In the genomic region with DNA sequence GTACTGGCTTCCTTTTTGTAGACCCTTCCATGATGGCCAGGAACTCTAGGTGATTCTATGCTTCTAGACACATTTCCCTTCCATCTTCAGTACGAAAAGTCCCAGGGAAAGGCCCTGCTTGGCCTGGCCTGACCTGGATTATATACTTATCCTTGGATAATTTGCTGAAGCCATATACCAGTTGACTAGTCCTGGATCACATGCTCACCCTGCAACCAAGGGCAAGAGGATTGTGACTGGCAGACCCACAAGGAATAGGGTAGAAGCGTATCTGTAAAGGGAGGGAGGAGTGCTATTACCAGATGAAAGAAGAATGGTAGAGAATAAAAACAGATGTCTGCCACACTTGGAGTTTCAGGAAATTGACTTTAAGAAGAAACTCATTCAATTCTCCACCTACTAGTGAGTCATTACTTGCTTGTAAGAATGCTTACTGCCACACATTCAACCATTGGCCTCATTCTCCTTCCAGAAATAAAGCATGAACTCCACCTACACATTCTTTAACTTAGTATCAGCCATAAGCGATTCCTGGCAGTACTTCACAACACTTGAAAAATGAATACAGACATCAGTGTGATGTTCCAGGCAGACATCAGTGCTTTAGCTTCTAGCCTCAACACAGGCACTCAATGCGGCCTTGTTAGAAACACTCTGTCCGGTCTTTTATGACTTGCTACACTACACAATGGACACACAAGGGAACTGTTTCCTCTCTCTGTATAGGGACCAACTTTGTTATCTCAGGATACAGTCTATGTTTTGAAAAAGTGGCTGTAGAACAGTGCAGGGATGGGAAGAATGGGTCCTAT, we compare ENCODE assay signal across 9 cellular contexts.
DNase-seq lines count a peak whose midpoint lies in the region; TF ChIP-seq lines count a peak whose summit lies in the region.
"Had no signal": no experiment of that assay in that cellular context is flagged by ENCODE, and none has a peak within 500 bp of the region (broad histone marks: within the 10 kb centered on the region; RNA-seq: fewer than 3 reads in every experiment).

No MANE protein-coding gene starts in this region.

- no peak for DNase-seq in activated CD4-positive, alpha-beta T cell treated with anti-CD3 and anti-CD28 coated beads, Interleukin-2, amount 10 ng/mL, durations not matched to agents 24 days and 14 days
- DNase-seq in activated CD4-positive, alpha-beta T cell treated with anti-CD3 and anti-CD28 coated beads, Interleukin-2, amount 50 U/mL, for 4 hours = no peak
- DNase-seq in ascending aorta (ENCODE audit: low spot score in 2 of 2) = no peak
- DNase-seq in right atrium auricular region (ENCODE audit: low spot score) = no peak
- DNase-seq in superior temporal gyrus (ENCODE audit: extremely low spot score) = peak; percentile 71
- no peak for DNase-seq in NCI-H748 treated with DMSO at 0.1 percent for 48 hours (lab: John Stamatoyannopoulos, UW)
- DNase-seq in epidermal melanocyte (ENCODE audit: insufficient read length, low spot score) = no peak
- no peak for DNase-seq in HT-29 (ENCODE audit: low spot score)

- peaks cover 36% of the 10 kb centered on the region for H3K4me1 Mint-ChIP-seq in activated CD4-positive, alpha-beta T cell treated with anti-CD3 and anti-CD28 coated beads, Interleukin-2, amount 10 ng/mL, durations not matched to agents 24 days and 14 days

- H3K27me3 Mint-ChIP-seq in activated CD4-positive, alpha-beta T cell treated with anti-CD3 and anti-CD28 coated beads, Interleukin-2, amount 10 ng/mL, durations not matched to agents 24 days and 14 days = peaks cover 3% of the 10 kb centered on the region

- peak overlapping the region; percentile 8 for H3K4me3 Mint-ChIP-seq in activated CD4-positive, alpha-beta T cell treated with anti-CD3 and anti-CD28 coated beads, Interleukin-2, amount 10 ng/mL, durations not matched to agents 24 days and 14 days
- H3K4me3 Mint-ChIP-seq: GM23338 had no signal

- H3K27ac ChIP-seq in ascending aorta (peak overlapping the region; percentile 79 to 91), right atrium auricular region (peak overlapping the region; percentile 43)

- H3K4me3 ChIP-seq in ascending aorta (peak overlapping the region in 1 of 2 donors; percentile 11), right atrium auricular region (no peak overlapping the region)
- H3K4me3 ChIP-seq: GM23338 had no signal

- no peaks in the 10 kb centered on the region for H3K27me3 ChIP-seq in ascending aorta
- H3K27me3 ChIP-seq in right atrium auricular region = no peaks in the 10 kb centered on the region

- peak overlapping the region; percentile 79 for H3K27ac Mint-ChIP-seq in activated CD4-positive, alpha-beta T cell treated with anti-CD3 and anti-CD28 coated beads, Interleukin-2, amount 10 ng/mL, durations not matched to agents 24 days and 14 days
- H3K27ac Mint-ChIP-seq: GM23338 had no signal

- H3K9me3 ChIP-seq in ascending aorta (no peaks in the 10 kb centered on the region), right atrium auricular region (no peaks in the 10 kb centered on the region)

- H3K4me1 ChIP-seq in ascending aorta = peaks cover 0 to 80% of the 10 kb centered on the region in 2 donors
- peaks cover 0 to 58% of the 10 kb centered on the region in 2 donors for H3K4me1 ChIP-seq in right atrium auricular region

- intact Hi-C loops in activated CD4-positive, alpha-beta T cell treated with anti-CD3 and anti-CD28 coated beads, Interleukin-2, amount 10 ng/mL, durations not matched to agents 24 days and 14 days (cut with micrococcal nuclease) = loop anchor here (1.0 to 5.0 kb wide), 3 partner anchors 9 to 356 kb away; no protein-coding TSS in a partner anchor
- intact Hi-C loops in ascending aorta (cut with DNase I) = no loop called here

- H3K36me3 ChIP-seq in ascending aorta = peaks cover 0 to 15% of the 10 kb centered on the region in 2 donors
- H3K36me3 ChIP-seq in right atrium auricular region = peaks cover 16% of the 10 kb centered on the region

- TF ChIP-seq CTCF in ascending aorta (IDR thresholded peaks at IDR 0.05) (no peak), right atrium auricular region (IDR thresholded peaks at IDR 0.05) (no peak)

- H3K36me3 Mint-ChIP-seq in activated CD4-positive, alpha-beta T cell treated with anti-CD3 and anti-CD28 coated beads, Interleukin-2, amount 10 ng/mL, durations not matched to agents 24 days and 14 days (ENCODE audit: low read depth) = peaks cover 6% of the 10 kb centered on the region

- no peaks in the 10 kb centered on the region for H3K9me3 Mint-ChIP-seq in activated CD4-positive, alpha-beta T cell treated with anti-CD3 and anti-CD28 coated beads, Interleukin-2, amount 10 ng/mL, durations not matched to agents 24 days and 14 days
- H3K9me3 Mint-ChIP-seq: GM23338 had no signal
